Comparison of ENCODE assay signal across 19 cellular contexts in the genomic region with DNA sequence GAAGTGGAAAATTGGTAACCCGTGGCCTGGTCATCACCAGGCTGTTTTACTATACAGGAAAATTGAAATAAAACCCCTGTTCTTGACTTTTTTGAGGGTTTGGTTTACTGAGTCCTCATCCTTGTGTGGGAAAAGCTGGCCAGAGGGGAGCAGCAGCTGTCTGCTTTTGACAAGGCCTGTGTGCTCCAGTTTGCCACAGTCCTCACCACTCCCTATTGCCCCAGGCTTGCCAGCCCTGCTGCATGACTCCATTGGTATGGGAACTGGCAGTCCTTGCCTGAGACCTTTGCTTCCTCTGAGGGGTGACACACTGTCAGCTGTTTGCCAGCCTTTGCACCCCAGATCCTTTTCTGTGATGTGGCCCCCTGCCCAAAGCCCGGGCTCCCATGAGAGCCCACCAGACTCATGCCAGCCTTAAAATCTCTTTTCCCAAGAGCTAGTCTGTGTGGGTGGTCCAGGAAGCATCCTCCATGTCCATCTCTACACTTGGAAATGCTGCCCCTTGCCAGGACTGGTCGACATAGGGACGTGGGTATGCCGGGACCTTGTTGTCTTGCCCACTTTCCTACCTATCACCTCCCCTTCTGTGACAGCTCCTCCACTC. TPM values are rescaled to one million over a fixed set of nuclear protein-coding genes. Genes with fewer than 3 reads are reported as not detected.
"Had no signal": no experiment of that assay in that cellular context is flagged by ENCODE, and none has a peak within 500 bp of the region (broad histone marks: within the 10 kb centered on the region; RNA-seq: fewer than 3 reads in every experiment).

No MANE protein-coding gene starts in this region.

- H3K9ac ChIP-seq: parathyroid adenoma had no signal

- H3K9me3 Mint-ChIP-seq: activated naive CD4-positive, alpha-beta T cell treated with anti-CD3 and anti-CD28 coated beads for 36 hours; activated naive CD8-positive, alpha-beta T cell treated with anti-CD3 and anti-CD28 coated beads, Interleukin-2, amount 50 U/mL, for 24 hours; activated T-helper 2 cell treated with anti-CD3 and anti-CD28 coated beads, Interferon-gamma antibody, Interleukin-2, Interleukin-4, amounts not matched to agents 10 μg/mL and 5 μg/mL and 100 μg/mL, durations not matched to agents 14 hours and 24 hours and 36 hours; stimulated activated naive B cell treated with anti-CD40 and anti-IgM and Interleukin-4, amounts not matched to agents 10 μg/mL and 1 μg/mL and 100 μg/mL, for 72 hours; T-cell had no signal

- H3K4me1 Mint-ChIP-seq: activated CD8-positive, alpha-beta memory T cell treated with anti-CD3 and anti-CD28 coated beads, Interleukin-2, amount 10 ng/mL, durations not matched to agents 7 days and 5 days; activated naive CD8-positive, alpha-beta T cell treated with anti-CD3 and anti-CD28 coated beads, Interleukin-2, amount 50 U/mL, for 24 hours; stimulated activated naive B cell treated with anti-CD40 and anti-IgM and Interleukin-4, amounts not matched to agents 10 μg/mL and 1 μg/mL and 100 μg/mL, for 72 hours; T-cell had no signal

- H3K4me3 ChIP-seq: ascending aorta, cardiac muscle cell, colonic mucosa, esophagus muscularis mucosa, lower lobe of right lung, thyroid gland had no signal

- H3K4me1 ChIP-seq: colonic mucosa, parathyroid adenoma had no signal

- DNase-seq: activated CD4-positive, alpha-beta T cell treated with anti-CD3 and anti-CD28 coated beads for 1 hour; activated CD4-positive, alpha-beta T cell treated with anti-CD3 and anti-CD28 coated beads, Interleukin-2, amount 50 U/mL, for 4 hours; activated CD8-positive, alpha-beta memory T cell treated with anti-CD3 and anti-CD28 coated beads, Interleukin-2, amount 10 ng/mL, durations not matched to agents 7 days and 5 days; activated naive CD4-positive, alpha-beta T cell treated with anti-CD3 and anti-CD28 coated beads for 36 hours; activated naive CD8-positive, alpha-beta T cell treated with anti-CD3 and anti-CD28 coated beads, Interleukin-2, amount 50 U/mL, for 24 hours; activated T-cell treated with anti-CD3 and anti-CD28 coated beads, Interleukin-2, amount 50 U/mL, for 1 hour; colonic mucosa; hypothalamus; lower lobe of right lung; midbrain; stimulated activated CD4-positive, alpha-beta T cell treated with anti-CD3 and anti-CD28 coated beads, Interleukin-2, amount 100 ng/mL, for 48 hours; stimulated activated naive B cell treated with anti-CD40 and anti-IgM and Interleukin-4, amounts not matched to agents 10 μg/mL and 1 μg/mL and 100 μg/mL, for 72 hours; T-cell; thyroid gland had no signal

- H3K27ac Mint-ChIP-seq: activated CD8-positive, alpha-beta memory T cell treated with anti-CD3 and anti-CD28 coated beads, Interleukin-2, amount 10 ng/mL, durations not matched to agents 7 days and 5 days; activated naive CD4-positive, alpha-beta T cell treated with anti-CD3 and anti-CD28 coated beads for 36 hours; activated naive CD8-positive, alpha-beta T cell treated with anti-CD3 and anti-CD28 coated beads, Interleukin-2, amount 50 U/mL, for 24 hours; activated T-helper 2 cell treated with anti-CD3 and anti-CD28 coated beads, Interferon-gamma antibody, Interleukin-2, Interleukin-4, amounts not matched to agents 10 μg/mL and 5 μg/mL and 100 μg/mL, durations not matched to agents 14 hours and 24 hours and 36 hours; stimulated activated naive B cell treated with anti-CD40 and anti-IgM and Interleukin-4, amounts not matched to agents 10 μg/mL and 1 μg/mL and 100 μg/mL, for 72 hours; T-cell had no signal

- H3K4me3 Mint-ChIP-seq: activated CD8-positive, alpha-beta memory T cell treated with anti-CD3 and anti-CD28 coated beads, Interleukin-2, amount 10 ng/mL, durations not matched to agents 7 days and 5 days; activated naive CD4-positive, alpha-beta T cell treated with anti-CD3 and anti-CD28 coated beads for 36 hours; activated naive CD8-positive, alpha-beta T cell treated with anti-CD3 and anti-CD28 coated beads, Interleukin-2, amount 50 U/mL, for 24 hours; stimulated activated naive B cell treated with anti-CD40 and anti-IgM and Interleukin-4, amounts not matched to agents 10 μg/mL and 1 μg/mL and 100 μg/mL, for 72 hours; T-cell had no signal

- H3K27ac ChIP-seq: ascending aorta, cardiac muscle cell, colonic mucosa, esophagus muscularis mucosa, lower lobe of right lung, parathyroid adenoma, thyroid gland had no signal

- ATAC-seq: activated CD8-positive, alpha-beta memory T cell treated with anti-CD3 and anti-CD28 coated beads, Interleukin-2, amount 10 ng/mL, durations not matched to agents 7 days and 5 days; activated naive CD8-positive, alpha-beta T cell treated with anti-CD3 and anti-CD28 coated beads, Interleukin-2, amount 50 U/mL, for 24 hours; lower lobe of right lung; stimulated activated naive B cell treated with anti-CD40 and anti-IgM and Interleukin-4, amounts not matched to agents 10 μg/mL and 1 μg/mL and 100 μg/mL, for 72 hours; T-cell had no signal

- H3K9me3 ChIP-seq: ascending aorta, colonic mucosa, esophagus muscularis mucosa, lower lobe of right lung, thyroid gland had no signal

- H2AFZ ChIP-seq: parathyroid adenoma had no signal

- H3K36me3 Mint-ChIP-seq: activated CD8-positive, alpha-beta memory T cell treated with anti-CD3 and anti-CD28 coated beads, Interleukin-2, amount 10 ng/mL, durations not matched to agents 7 days and 5 days; stimulated activated naive B cell treated with anti-CD40 and anti-IgM and Interleukin-4, amounts not matched to agents 10 μg/mL and 1 μg/mL and 100 μg/mL, for 72 hours; T-cell had no signal

- H3K36me3 ChIP-seq: ascending aorta, cardiac muscle cell, colonic mucosa, esophagus muscularis mucosa, lower lobe of right lung, thyroid gland had no signal

- H3K79me2 ChIP-seq: parathyroid adenoma had no signal

- H3K27me3 Mint-ChIP-seq: activated CD8-positive, alpha-beta memory T cell treated with anti-CD3 and anti-CD28 coated beads, Interleukin-2, amount 10 ng/mL, durations not matched to agents 7 days and 5 days; stimulated activated naive B cell treated with anti-CD40 and anti-IgM and Interleukin-4, amounts not matched to agents 10 μg/mL and 1 μg/mL and 100 μg/mL, for 72 hours; T-cell had no signal

- H3K27me3 ChIP-seq: ascending aorta, cardiac muscle cell, colonic mucosa, esophagus muscularis mucosa, thyroid gland had no signal

RNA-seq across cellular contexts. Expression of a gene that starts 39.0 kb away (rescaled TPM):
- total RNA-seq: activated naive CD4-positive, alpha-beta T cell treated with anti-CD3 and anti-CD28 coated beads for 36 hours had no signal
